8 cellular contexts compared by ENCODE assay signal in the genomic region with DNA sequence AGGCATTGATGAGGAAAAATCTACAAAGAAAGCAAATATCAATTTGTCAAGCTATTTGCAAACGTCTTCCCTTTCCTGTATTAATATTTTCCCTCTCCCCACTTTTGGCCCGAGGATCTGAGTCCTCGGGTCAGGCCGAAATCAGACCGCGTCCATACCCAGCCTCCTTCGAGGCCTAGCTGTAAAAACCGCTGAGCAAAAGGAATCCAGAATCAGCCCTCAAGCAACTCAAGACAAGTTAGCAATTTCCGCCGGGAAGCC. TPM values are rescaled to one million over a fixed set of nuclear protein-coding genes. Genes with fewer than 3 reads are reported as not detected.
DNase-seq lines count a peak whose midpoint lies in the region; ATAC-seq and TF ChIP-seq lines count a peak whose summit lies in the region.

No MANE protein-coding gene starts in this region.

- H3K4me1 ChIP-seq in HUES48 (ENCODE audit: control insufficient read depth, insufficient read depth, low read length) = peaks cover 14% of the 10 kb centered on the region
- H3K4me1 ChIP-seq in neural progenitor cell = peaks cover 23% of the 10 kb centered on the region

- H3K9me3 Mint-ChIP-seq in activated CD4-positive, alpha-beta T cell treated with anti-CD3 and anti-CD28 coated beads for 36 hours (ENCODE audit: low read depth) = no peaks in the 10 kb centered on the region
- peaks cover 7% of the 10 kb centered on the region for H3K9me3 Mint-ChIP-seq in neural progenitor cell

- peaks cover 25% of the 10 kb centered on the region for H3K36me3 ChIP-seq in HUES48 (ENCODE audit: control insufficient read depth, insufficient read depth, low read length)
- H3K36me3 ChIP-seq in neural progenitor cell = peaks cover 16% of the 10 kb centered on the region

- H3K4me3 Mint-ChIP-seq in activated CD4-positive, alpha-beta T cell treated with anti-CD3 and anti-CD28 coated beads for 36 hours = peak overlapping the region; percentile 82
- H3K4me3 Mint-ChIP-seq in neural progenitor cell = peak overlapping the region; percentile 97

- H3K36me3 Mint-ChIP-seq in activated CD4-positive, alpha-beta T cell treated with anti-CD3 and anti-CD28 coated beads for 36 hours (ENCODE audit: low read depth) = peaks cover 29% of the 10 kb centered on the region
- peaks cover 32% of the 10 kb centered on the region for H3K36me3 Mint-ChIP-seq in neural progenitor cell

- H3K4me1 Mint-ChIP-seq in activated CD4-positive, alpha-beta T cell treated with anti-CD3 and anti-CD28 coated beads for 36 hours = peaks cover 33% of the 10 kb centered on the region
- H3K4me1 Mint-ChIP-seq in neural progenitor cell = peaks cover 23% of the 10 kb centered on the region

- peak overlapping the region; percentile 100 for H3K27ac ChIP-seq in HUES48 (ENCODE audit: low read depth, low read length)
- peak overlapping the region; percentile 99 for H3K27ac ChIP-seq in cingulate gyrus (ENCODE audit: low read depth, low read length)
- peak overlapping the region; percentile 86 for H3K27ac ChIP-seq in neural progenitor cell

- peak overlapping the region; percentile 77 for H2AFZ ChIP-seq in neural progenitor cell (replicated peaks)

- no peak for ATAC-seq in activated CD4-positive, alpha-beta T cell treated with anti-CD3 and anti-CD28 coated beads for 36 hours
- ATAC-seq in GM19328 (IDR thresholded peaks at IDR 0.05; ENCODE audit: unreplicated experiment) = no peak

- no peaks in the 10 kb centered on the region for H3K27me3 Mint-ChIP-seq in activated CD4-positive, alpha-beta T cell treated with anti-CD3 and anti-CD28 coated beads for 36 hours
- H3K27me3 Mint-ChIP-seq in neural progenitor cell (ENCODE audit: insufficient read depth, low read depth) = no peaks in the 10 kb centered on the region

- POLR2A ChIA-PET in activated CD4-positive, alpha-beta T cell treated with anti-CD3 and anti-CD28 coated beads for 36 hours (lab: Charles Lee) = interaction anchor here (0.6 to 3.2 kb wide), 6 partner anchors 9 to 140 kb away, joined by 3 to 31 read pairs (median 5); partner anchors contain the start of genes SOCS4 and WDHD1

- H3K4me3 ChIP-seq in HUES48 (ENCODE audit: low read depth, low read length) (peak overlapping the region; percentile 94), neural progenitor cell (peak overlapping the region; percentile 94)

- H3K27ac Mint-ChIP-seq in activated CD4-positive, alpha-beta T cell treated with anti-CD3 and anti-CD28 coated beads for 36 hours = peak overlapping the region; percentile 96
- peak overlapping the region; percentile 100 for H3K27ac Mint-ChIP-seq in neural progenitor cell

- H3K4me2 ChIP-seq in neural progenitor cell = peak overlapping the region; percentile 79

- intact Hi-C loops in activated CD4-positive, alpha-beta T cell treated with anti-CD3 and anti-CD28 coated beads for 36 hours (cut with DNase I, micrococcal nuclease) = loop anchor here (1.0 to 10.0 kb wide), 11 partner anchors 24 to 654 kb away; partner anchors contain the start of genes GCH1 (in 2 of the 2), SOCS4 (in 2 of the 2), WDHD1 (in 2 of the 2) and ATG14 (in 1 of the 2)

- H3F3A ChIP-seq in neural progenitor cell (ENCODE audit: low read depth) = peaks cover 23% of the 10 kb centered on the region

- H4K20me1 ChIP-seq in neural progenitor cell (ENCODE audit: low read depth) = peaks cover 9% of the 10 kb centered on the region

- no peak for DNase-seq in activated CD4-positive, alpha-beta T cell treated with anti-CD3 and anti-CD28 coated beads for 36 hours
- DNase-seq in activated CD4-positive, alpha-beta T cell treated with anti-CD3 and anti-CD28 coated beads for 1 hour = no peak
- no peak for DNase-seq in neural progenitor cell (ENCODE audit: low spot score)
- DNase-seq in NCI-H2171 treated with DMSO at 0.1 percent for 48 hours (lab: John Stamatoyannopoulos, UW) = no peak
- no peak for DNase-seq in 8988T

- H3K9ac ChIP-seq in HUES48 (ENCODE audit: low read depth, low read length) (peak overlapping the region; percentile 68), neural progenitor cell (peak overlapping the region; percentile 65)

- H3K9me3 ChIP-seq in HUES48 (ENCODE audit: control insufficient read depth, insufficient read depth, low read length) = no peaks in the 10 kb centered on the region
- H3K9me3 ChIP-seq in neural progenitor cell (ENCODE audit: low read depth) = no peaks in the 10 kb centered on the region

- TF ChIP-seq CTCF in neural progenitor cell (IDR thresholded peaks at IDR 0.05) = no peak

- CTCF ChIA-PET in activated CD4-positive, alpha-beta T cell treated with anti-CD3 and anti-CD28 coated beads for 36 hours (lab: Charles Lee) = interaction anchor here (0.6 to 2.8 kb wide), 26 partner anchors 8 to 1444 kb away, joined by 3 to 24 read pairs (median 3); partner anchors contain the start of genes SOCS4 and WDHD1

- H3K79me2 ChIP-seq in neural progenitor cell (ENCODE audit: low read depth) = peaks cover 45% of the 10 kb centered on the region

- H3K27me3 ChIP-seq in HUES48 (ENCODE audit: control insufficient read depth, insufficient read depth, low read length) (no peaks in the 10 kb centered on the region), neural progenitor cell (no peaks in the 10 kb centered on the region)

RNA-seq across cellular contexts. Expression of gene MAPK1IP1L, which starts 0.4 kb away (rescaled TPM):
- total RNA-seq in activated CD4-positive, alpha-beta T cell treated with anti-CD3 and anti-CD28 coated beads for 36 hours = 100 to 1,000 TPM in 1 of 2 experiments, 10 to 100 TPM in 1; 98.6 to 180 TPM
- 72.6 and 125 TPM in 2 replicates for total RNA-seq in neural progenitor cell (ENCODE audit: low replicate concordance)

RNA-seq across cellular contexts. Expression of gene SOCS4, which starts 24.1 kb away (rescaled TPM):
- total RNA-seq in activated CD4-positive, alpha-beta T cell treated with anti-CD3 and anti-CD28 coated beads for 36 hours = 10 to 100 TPM; 18.4 to 21.3 TPM
- 19.9 and 32.6 TPM in 2 replicates for total RNA-seq in neural progenitor cell (ENCODE audit: low replicate concordance)

RNA-seq across cellular contexts. Expression of gene WDHD1, which starts 24.2 kb away (rescaled TPM):
- total RNA-seq in activated CD4-positive, alpha-beta T cell treated with anti-CD3 and anti-CD28 coated beads for 36 hours = 10 to 100 TPM; 64.4 to 71.1 TPM
- total RNA-seq in neural progenitor cell (ENCODE audit: low replicate concordance) = 62.3 and 82.0 TPM in 2 replicates
